In the genomic region with DNA sequence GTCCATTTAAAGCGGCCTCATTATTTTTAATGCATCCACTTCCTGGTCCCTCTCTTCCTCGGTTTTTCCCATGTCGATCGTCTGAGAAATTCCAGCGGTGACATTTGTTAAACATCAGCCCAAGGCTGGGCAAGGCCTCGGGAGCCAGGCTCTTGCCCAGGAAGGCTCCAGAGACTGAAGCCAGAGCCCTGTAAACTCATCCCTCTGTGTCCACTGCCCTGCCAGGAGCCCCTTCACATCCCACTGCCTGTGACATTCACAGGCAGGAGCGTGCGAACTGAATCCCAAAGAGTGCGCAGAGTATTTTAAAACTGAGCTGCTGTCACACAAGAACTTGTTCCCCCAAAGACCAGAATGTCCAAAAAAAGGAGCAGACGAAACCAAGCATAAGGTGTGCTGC, we compare ENCODE assay signal across 2 cellular contexts.
TF ChIP-seq lines count a peak whose summit lies in the region.

No MANE protein-coding gene starts in this region.

TF ChIP-seq in HepG2, 621 proteins besides CTCF, POLR2A, EP300 and RAD21 (continues in another document):
- no peak for TF ChIP-seq TBX2 (CRISPR knock-in tag; IDR thresholded peaks at IDR 0.05; ENCODE audit: borderline replicate concordance)
- TF ChIP-seq ZNF841 (CRISPR knock-in tag; IDR thresholded peaks at IDR 0.05; ENCODE audit: borderline replicate concordance) = no peak
- TF ChIP-seq HES4 (CRISPR knock-in tag; IDR thresholded peaks at IDR 0.05; ENCODE audit: borderline replicate concordance) = no peak
- TF ChIP-seq, protein P1, sequence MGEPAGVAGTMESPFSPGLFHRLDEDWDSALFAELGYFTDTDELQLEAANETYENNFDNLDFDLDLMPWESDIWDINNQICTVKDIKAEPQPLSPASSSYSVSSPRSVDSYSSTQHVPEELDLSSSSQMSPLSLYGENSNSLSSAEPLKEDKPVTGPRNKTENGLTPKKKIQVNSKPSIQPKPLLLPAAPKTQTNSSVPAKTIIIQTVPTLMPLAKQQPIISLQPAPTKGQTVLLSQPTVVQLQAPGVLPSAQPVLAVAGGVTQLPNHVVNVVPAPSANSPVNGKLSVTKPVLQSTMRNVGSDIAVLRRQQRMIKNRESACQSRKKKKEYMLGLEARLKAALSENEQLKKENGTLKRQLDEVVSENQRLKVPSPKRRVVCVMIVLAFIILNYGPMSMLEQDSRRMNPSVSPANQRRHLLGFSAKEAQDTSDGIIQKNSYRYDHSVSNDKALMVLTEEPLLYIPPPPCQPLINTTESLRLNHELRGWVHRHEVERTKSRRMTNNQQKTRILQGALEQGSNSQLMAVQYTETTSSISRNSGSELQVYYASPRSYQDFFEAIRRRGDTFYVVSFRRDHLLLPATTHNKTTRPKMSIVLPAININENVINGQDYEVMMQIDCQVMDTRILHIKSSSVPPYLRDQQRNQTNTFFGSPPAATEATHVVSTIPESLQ (CRISPR knock-in tag; conservative IDR thresholded peaks at IDR 0.05) = no peak
- TF ChIP-seq, protein P2, sequence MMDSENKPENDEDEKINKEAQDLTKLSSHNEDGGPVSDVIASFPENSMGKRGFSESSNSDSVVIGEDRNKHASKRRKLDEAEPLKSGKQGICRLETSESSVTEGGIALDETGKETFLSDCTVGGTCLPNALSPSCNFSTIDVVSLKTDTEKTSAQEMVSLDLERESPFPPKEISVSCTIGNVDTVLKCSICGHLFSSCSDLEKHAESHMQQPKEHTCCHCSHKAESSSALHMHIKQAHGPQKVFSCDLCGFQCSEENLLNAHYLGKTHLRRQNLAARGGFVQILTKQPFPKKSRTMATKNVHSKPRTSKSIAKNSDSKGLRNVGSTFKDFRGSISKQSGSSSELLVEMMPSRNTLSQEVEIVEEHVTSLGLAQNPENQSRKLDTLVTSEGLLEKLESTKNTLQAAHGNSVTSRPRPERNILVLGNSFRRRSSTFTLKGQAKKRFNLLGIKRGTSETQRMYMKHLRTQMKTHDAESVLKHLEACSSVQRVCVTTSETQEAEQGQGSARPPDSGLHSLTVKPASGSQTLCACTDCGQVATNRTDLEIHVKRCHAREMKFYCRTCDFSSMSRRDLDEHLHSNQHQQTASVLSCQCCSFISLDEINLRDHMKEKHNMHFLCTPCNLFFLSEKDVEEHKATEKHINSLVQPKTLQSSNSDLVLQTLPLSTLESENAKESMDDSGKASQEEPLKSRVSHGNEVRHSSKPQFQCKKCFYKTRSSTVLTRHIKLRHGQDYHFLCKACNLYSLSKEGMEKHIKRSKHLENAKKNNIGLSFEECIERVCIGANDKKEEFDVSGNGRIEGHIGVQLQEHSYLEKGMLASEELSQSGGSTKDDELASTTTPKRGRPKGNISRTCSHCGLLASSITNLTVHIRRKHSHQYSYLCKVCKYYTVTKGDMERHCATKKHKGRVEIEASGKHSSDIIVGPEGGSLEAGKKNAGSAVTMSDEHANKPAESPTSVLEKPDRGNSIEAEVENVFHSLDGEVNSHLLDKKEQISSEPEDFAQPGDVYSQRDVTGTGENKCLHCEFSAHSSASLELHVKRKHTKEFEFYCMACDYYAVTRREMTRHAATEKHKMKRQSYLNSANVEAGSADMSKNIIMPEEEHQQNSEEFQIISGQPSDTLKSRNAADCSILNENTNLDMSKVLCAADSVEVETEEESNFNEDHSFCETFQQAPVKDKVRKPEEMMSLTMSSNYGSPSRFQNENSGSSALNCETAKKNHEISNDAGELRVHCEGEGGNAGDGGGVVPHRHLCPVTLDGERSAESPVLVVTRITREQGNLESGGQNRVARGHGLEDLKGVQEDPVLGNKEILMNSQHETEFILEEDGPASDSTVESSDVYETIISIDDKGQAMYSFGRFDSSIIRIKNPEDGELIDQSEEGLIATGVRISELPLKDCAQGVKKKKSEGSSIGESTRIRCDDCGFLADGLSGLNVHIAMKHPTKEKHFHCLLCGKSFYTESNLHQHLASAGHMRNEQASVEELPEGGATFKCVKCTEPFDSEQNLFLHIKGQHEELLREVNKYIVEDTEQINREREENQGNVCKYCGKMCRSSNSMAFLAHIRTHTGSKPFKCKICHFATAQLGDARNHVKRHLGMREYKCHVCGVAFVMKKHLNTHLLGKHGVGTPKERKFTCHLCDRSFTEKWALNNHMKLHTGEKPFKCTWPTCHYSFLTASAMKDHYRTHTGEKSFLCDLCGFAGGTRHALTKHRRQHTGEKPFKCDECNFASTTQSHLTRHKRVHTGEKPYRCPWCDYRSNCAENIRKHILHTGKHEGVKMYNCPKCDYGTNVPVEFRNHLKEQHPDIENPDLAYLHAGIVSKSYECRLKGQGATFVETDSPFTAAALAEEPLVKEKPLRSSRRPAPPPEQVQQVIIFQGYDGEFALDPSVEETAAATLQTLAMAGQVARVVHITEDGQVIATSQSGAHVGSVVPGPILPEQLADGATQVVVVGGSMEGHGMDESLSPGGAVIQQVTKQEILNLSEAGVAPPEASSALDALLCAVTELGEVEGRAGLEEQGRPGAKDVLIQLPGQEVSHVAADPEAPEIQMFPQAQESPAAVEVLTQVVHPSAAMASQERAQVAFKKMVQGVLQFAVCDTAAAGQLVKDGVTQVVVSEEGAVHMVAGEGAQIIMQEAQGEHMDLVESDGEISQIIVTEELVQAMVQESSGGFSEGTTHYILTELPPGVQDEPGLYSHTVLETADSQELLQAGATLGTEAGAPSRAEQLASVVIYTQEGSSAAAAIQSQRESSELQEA (CRISPR knock-in tag; IDR thresholded peaks at IDR 0.05; ENCODE audit: not compliant biosample characterization) = no peak
- no peak for TF ChIP-seq ZNF10 (CRISPR knock-in tag; IDR thresholded peaks at IDR 0.05; ENCODE audit: borderline replicate concordance, low read depth)

TF ChIP-seq in IMR-90, 13 proteins besides CTCF, POLR2A, EP300 and RAD21:
- TF ChIP-seq, protein P3, sequence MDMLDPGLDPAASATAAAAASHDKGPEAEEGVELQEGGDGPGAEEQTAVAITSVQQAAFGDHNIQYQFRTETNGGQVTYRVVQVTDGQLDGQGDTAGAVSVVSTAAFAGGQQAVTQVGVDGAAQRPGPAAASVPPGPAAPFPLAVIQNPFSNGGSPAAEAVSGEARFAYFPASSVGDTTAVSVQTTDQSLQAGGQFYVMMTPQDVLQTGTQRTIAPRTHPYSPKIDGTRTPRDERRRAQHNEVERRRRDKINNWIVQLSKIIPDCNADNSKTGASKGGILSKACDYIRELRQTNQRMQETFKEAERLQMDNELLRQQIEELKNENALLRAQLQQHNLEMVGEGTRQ (IDR thresholded peaks at IDR 0.05; ENCODE audit: low read depth, low read length) = no peak
- TF ChIP-seq MXI1 (IDR thresholded peaks at IDR 0.05; ENCODE audit: borderline replicate concordance, low read depth, low read length) (no peak), NFE2L2 (IDR thresholded peaks at IDR 0.05; ENCODE audit: low read depth, low read length) (no peak), RCOR1 (IDR thresholded peaks at IDR 0.05; ENCODE audit: insufficient replicate concordance, low read length) (no peak), CEBPB (IDR thresholded peaks at IDR 0.05; ENCODE audit: low read depth, low read length) (no peak), CHD1 (IDR thresholded peaks at IDR 0.05; ENCODE audit: low read depth, low read length) (no peak), MAZ (IDR thresholded peaks at IDR 0.05; ENCODE audit: borderline replicate concordance, low read depth, low read length) (no peak), BHLHE40 (IDR thresholded peaks at IDR 0.05; ENCODE audit: low read depth, low read length) (no peak), RFX5 (IDR thresholded peaks at IDR 0.05; ENCODE audit: low read depth, low read length) (no peak), FOS (IDR thresholded peaks at IDR 0.05; ENCODE audit: low read depth, low read length) (no peak), SMC3 (IDR thresholded peaks at IDR 0.05; ENCODE audit: low read depth, low read length) (no peak), MAFK (IDR thresholded peaks at IDR 0.05; ENCODE audit: low read depth, low read length) (no peak)
- TF ChIP-seq, protein P4, sequence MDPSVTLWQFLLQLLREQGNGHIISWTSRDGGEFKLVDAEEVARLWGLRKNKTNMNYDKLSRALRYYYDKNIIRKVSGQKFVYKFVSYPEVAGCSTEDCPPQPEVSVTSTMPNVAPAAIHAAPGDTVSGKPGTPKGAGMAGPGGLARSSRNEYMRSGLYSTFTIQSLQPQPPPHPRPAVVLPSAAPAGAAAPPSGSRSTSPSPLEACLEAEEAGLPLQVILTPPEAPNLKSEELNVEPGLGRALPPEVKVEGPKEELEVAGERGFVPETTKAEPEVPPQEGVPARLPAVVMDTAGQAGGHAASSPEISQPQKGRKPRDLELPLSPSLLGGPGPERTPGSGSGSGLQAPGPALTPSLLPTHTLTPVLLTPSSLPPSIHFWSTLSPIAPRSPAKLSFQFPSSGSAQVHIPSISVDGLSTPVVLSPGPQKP (IDR thresholded peaks at IDR 0.05; ENCODE audit: borderline replicate concordance, low read depth, low read length) = no peak
